ENCODE assay signal across 24 cellular contexts in genomic region chr7:131935180-131935579, GRCh38.
"Had no signal": no experiment of that assay in that cellular context is flagged by ENCODE, and none has a peak within 500 bp of the region (broad histone marks: within the 10 kb centered on the region; RNA-seq: fewer than 3 reads in every experiment).

No MANE protein-coding gene starts in this region.

- H3K4me3 ChIP-seq: gastrocnemius medialis, lower lobe of right lung, testis, transverse colon had no signal

- H3K9me3 ChIP-seq: gastrocnemius medialis, lower lobe of right lung, testis, transverse colon had no signal

- DNase-seq: activated CD4-positive, alpha-beta memory T cell treated with anti-CD3 and anti-CD28 coated beads for 36 hours; activated CD4-positive, alpha-beta T cell treated with anti-CD3 and anti-CD28 coated beads for 48 hours; activated CD8-positive, alpha-beta memory T cell treated with anti-CD3 and anti-CD28 coated beads, Interleukin-2, amount 50 U/mL, for 4 hours; activated effector memory CD4-positive, alpha-beta T cell treated with anti-CD3 and anti-CD28 coated beads, Interleukin-2, amount 50 U/mL, for 16 hours; activated naive CD4-positive, alpha-beta T cell treated with anti-CD3 and anti-CD28 coated beads for 36 hours; activated naive CD8-positive, alpha-beta T cell treated with anti-CD3 and anti-CD28 coated beads, Interleukin-2, amount 10 ng/mL, durations not matched to agents 7 days and 5 days; activated T-cell treated with anti-CD3 and anti-CD28 coated beads, Interleukin-2, amount 50 U/mL, for 1 hour; amniotic stem cell; caudate nucleus; effector CD4-positive, alpha-beta T cell; gastrocnemius medialis; glutamatergic neuron; lower lobe of right lung; mesenchymal stem cell; right cardiac atrium; stimulated activated CD4-positive, alpha-beta T cell treated with anti-CD3 and anti-CD28 coated beads, Interleukin-2, amount 100 ng/mL, for 48 hours; stimulated activated naive CD4-positive, alpha-beta T cell treated with Interleukin-2 at 50 U/mL for 16 hours; T-cell; testis; transverse colon had no signal

- H3K4me1 ChIP-seq: gastrocnemius medialis, lower lobe of right lung, testis, transverse colon had no signal

- H3K27ac ChIP-seq: epithelial cell of prostate, gastrocnemius medialis, lower lobe of right lung, testis, transverse colon had no signal

- ATAC-seq: activated CD4-positive, CD25-positive, alpha-beta regulatory T cell treated with anti-CD3 and anti-CD28 coated beads, Interleukin-2, amount 50 U/mL, for 24 hours; gastrocnemius medialis; left lobe of liver; lower lobe of right lung; natural killer cell treated with Interleukin-12 subunit alpha and Interleukin-12 subunit beta and Interleukin-15 and Interleukin-18, amount 100 ng/mL, for 72 hours; right cardiac atrium; T-cell had no signal

- H3K27me3 ChIP-seq: gastrocnemius medialis, testis, transverse colon had no signal

- H3K36me3 ChIP-seq: gastrocnemius medialis, lower lobe of right lung, transverse colon had no signal
